ENCODE assay signal across 1 cellular context in genomic region chr21:37074546-37074945, GRCh38.
TF ChIP-seq lines count a peak whose summit lies in the region.

No MANE protein-coding gene starts in this region.

TF ChIP-seq in HEK293, 187 proteins besides CTCF, POLR2A, EP300 and RAD21 (continued from another document):
- TF ChIP-seq ZNF398 (tag by site-specific recombination; IDR thresholded peaks at IDR 0.05) (no peak), ZNF280D (tag by site-specific recombination; IDR thresholded peaks at IDR 0.05) (no peak), ZNF449 (tag by site-specific recombination; IDR thresholded peaks at IDR 0.05) (no peak), ZBTB10 (tag by site-specific recombination; IDR thresholded peaks at IDR 0.05) (no peak), ZNF596 (tag by site-specific recombination; IDR thresholded peaks at IDR 0.05) (no peak), ZNF837 (tag by site-specific recombination; IDR thresholded peaks at IDR 0.05) (no peak), ZNF132 (tag by site-specific recombination; IDR thresholded peaks at IDR 0.05; ENCODE audit: borderline replicate concordance) (no peak), ZNF654 (tag by site-specific recombination; IDR thresholded peaks at IDR 0.05; ENCODE audit: low read depth) (no peak), IKZF3 (tag by site-specific recombination; IDR thresholded peaks at IDR 0.05) (peak; percentile 6; the same call in 1 of the 2 replicates), ZNF623 (tag by site-specific recombination; IDR thresholded peaks at IDR 0.05) (0 out of 2 replicates have a peak, but pooled peaks have one; percentile 5), ZNF645 (tag by site-specific recombination; IDR thresholded peaks at IDR 0.05) (no peak), KLF16 (tag by site-specific recombination; IDR thresholded peaks at IDR 0.05) (no peak), YY1 (tag by site-specific recombination; IDR thresholded peaks at IDR 0.05) (no peak), ZNF561 (tag by site-specific recombination; IDR thresholded peaks at IDR 0.05; ENCODE audit: borderline replicate concordance) (no peak), MYNN (tag by site-specific recombination; IDR thresholded peaks at IDR 0.05; ENCODE audit: borderline replicate concordance) (no peak), FEZF1 (tag by site-specific recombination; IDR thresholded peaks at IDR 0.05) (no peak), ZSCAN30 (tag by site-specific recombination; IDR thresholded peaks at IDR 0.05) (no peak), ZNF335 (tag by site-specific recombination; conservative IDR thresholded peaks at IDR 0.05) (peak; percentile 83), ZBTB17 (tag by site-specific recombination; IDR thresholded peaks at IDR 0.05) (no peak), ZNF585B (tag by site-specific recombination; IDR thresholded peaks at IDR 0.05) (no peak), ZFP69B (tag by site-specific recombination; IDR thresholded peaks at IDR 0.05) (no peak), ZNF146 (tag by site-specific recombination; IDR thresholded peaks at IDR 0.05) (no peak), ZEB2 (tag by site-specific recombination; IDR thresholded peaks at IDR 0.05) (no peak)
